20 cellular contexts compared by ENCODE assay signal in genomic region chr17:70539172-70539924, GRCh38.
DNase-seq lines count a peak whose midpoint lies in the region; ATAC-seq and TF ChIP-seq lines count a peak whose summit lies in the region.
"Had no signal": no experiment of that assay in that cellular context is flagged by ENCODE, and none has a peak within 500 bp of the region (broad histone marks: within the 10 kb centered on the region; RNA-seq: fewer than 3 reads in every experiment).

No MANE protein-coding gene starts in this region.

- H3K9me3 ChIP-seq in left ventricle myocardium inferior (replicated peaks) = no peaks in the 10 kb centered on the region
- H3K9me3 ChIP-seq: MG63, SK-N-SH had no signal

- H3K4me1 ChIP-seq in left ventricle myocardium inferior = no peaks in the 10 kb centered on the region

- no peak overlapping the region for H3K4me3 ChIP-seq in left ventricle myocardium inferior
- H3K4me3 ChIP-seq: MG63 had no signal

- ATAC-seq in HG02970 (IDR thresholded peaks at IDR 0.05; ENCODE audit: low FRiP score, unreplicated experiment) (no peak), HG02759 (IDR thresholded peaks at IDR 0.05; ENCODE audit: unreplicated experiment) (no peak)
- ATAC-seq: HepG2, Panc1 had no signal

- no peak overlapping the region for H3K27ac ChIP-seq in left ventricle myocardium inferior (replicated peaks)
- H3K27ac ChIP-seq: KMS-11 had no signal

- peak; percentile 10 for DNase-seq in SKM-1 treated with dmso at 0.1 percent for 144 hours (lab: John Stamatoyannopoulos, UW; ENCODE audit: unreplicated experiment)
- no peak for DNase-seq in SKM-1 (lab: John Stamatoyannopoulos, UW; ENCODE audit: unreplicated experiment)
- peak; percentile 3 for DNase-seq in amniotic epithelial cell (ENCODE audit: low read depth)
- DNase-seq in iPS-NIHi11 (ENCODE audit: low spot score) = peak; percentile 13
- DNase-seq in left ventricle myocardium inferior = no peak
- no peak for DNase-seq in activated naive CD4-positive, alpha-beta T cell treated with Interleukin-2 at 50 U/mL for 16 hours
- DNase-seq: CD4-positive, CD25-positive, alpha-beta regulatory T cell; DMS79; MG63; NCI-H1436; NCI-H2081; NCI-H526; NK-92 treated with Interleukin-12 subunit alpha and Interleukin-12 subunit beta, amount 100 ng/mL, for 24 hours; Right ventricle myocardium superior; SK-N-SH had no signal

- H3K27me3 ChIP-seq in left ventricle myocardium inferior (ENCODE audit: low read depth) = no peaks in the 10 kb centered on the region
- H3K27me3 ChIP-seq: MG63 had no signal

- no peaks in the 10 kb centered on the region for H3K36me3 ChIP-seq in left ventricle myocardium inferior
- H3K36me3 ChIP-seq: MG63 had no signal

- intact Hi-C loops in left ventricle myocardium inferior (cut with micrococcal nuclease) = loop anchor here (10.0 kb wide), 1 partner anchor 65 kb away; no protein-coding TSS in a partner anchor

- no peak for TF ChIP-seq CTCF in left ventricle myocardium inferior (IDR thresholded peaks at IDR 0.05; ENCODE audit: borderline replicate concordance)

Comparison
In these comparisons a context has a peak if more than half of its experiments do, and no peak if none do; other contexts are left out.
1. DNase-seq: peak in SKM-1 treated with dmso at 0.1 percent for 144 hours (single experiment), amniotic epithelial cell (single experiment) and iPS-NIHi11 (single experiment); none in SKM-1 (single experiment), left ventricle myocardium inferior (single experiment) and activated naive CD4-positive, alpha-beta T cell treated with Interleukin-2 at 50 U/mL for 16 hours (single experiment).